4 cellular contexts compared by ENCODE assay signal in genomic region chr1:143989719-143990118, GRCh38. TPM values are rescaled to one million over a fixed set of nuclear protein-coding genes. Genes with fewer than 3 reads are reported as not detected.
"Had no signal": no experiment of that assay in that cellular context is flagged by ENCODE, and none has a peak within 500 bp of the region (broad histone marks: within the 10 kb centered on the region; RNA-seq: fewer than 3 reads in every experiment).

No MANE protein-coding gene starts in this region.

RNA-seq across cellular contexts. Expression of gene FAM72C, which starts 17.9 kb away (rescaled TPM):
- total RNA-seq: skeletal muscle tissue, smooth muscle cell, temporal lobe had no signal
- polyA plus RNA-seq: heart right ventricle had no signal
